In genomic region chr3:58422756-58423324, GRCh38 we compare ENCODE assay signal across 8 cellular contexts.
DNase-seq lines count a peak whose midpoint lies in the region; ATAC-seq and TF ChIP-seq lines count a peak whose summit lies in the region.
"Had no signal": no experiment of that assay in that cellular context is flagged by ENCODE, and none has a peak within 500 bp of the region (broad histone marks: within the 10 kb centered on the region; RNA-seq: fewer than 3 reads in every experiment).

No MANE protein-coding gene starts in this region.

- H3K79me2 ChIP-seq in OCI-LY3 (ENCODE audit: low read length) (no peaks in the 10 kb centered on the region), parathyroid adenoma (no peaks in the 10 kb centered on the region)

- H2AFZ ChIP-seq in OCI-LY3 (ENCODE audit: low read depth, low read length) = no peak overlapping the region
- H2AFZ ChIP-seq in parathyroid adenoma = no peak overlapping the region

- no peaks in the 10 kb centered on the region for H3K27me3 ChIP-seq in OCI-LY3 (ENCODE audit: low read depth, low read length)
- no peaks in the 10 kb centered on the region for H3K27me3 ChIP-seq in parathyroid adenoma (ENCODE audit: control insufficient read depth, insufficient read depth, low read length)

- no peak for ATAC-seq in GM21529 (IDR thresholded peaks at IDR 0.05; ENCODE audit: unreplicated experiment)

- TF ChIP-seq CTCF in OCI-LY3 (IDR thresholded peaks at IDR 0.05; ENCODE audit: low read depth, low read length) (peak; percentile 25), fibroblast of pulmonary artery (IDR thresholded peaks at IDR 0.05; ENCODE audit: low read length, missing control alignments) (peak; percentile 31), parathyroid adenoma (IDR thresholded peaks at IDR 0.05) (peak; percentile 5)

- H3K9ac ChIP-seq in OCI-LY3 (ENCODE audit: low read length) (no peak overlapping the region), parathyroid adenoma (no peak overlapping the region)

- DNase-seq in GM03348 (ENCODE audit: low spot score) (peak; percentile 31), fibroblast of pulmonary artery (ENCODE audit: low read depth) (peak; percentile 55), DMS79 (lab: John Stamatoyannopoulos, UW) (no peak), NCI-H1694 treated with DMSO at 0.1 percent for 48 hours (lab: John Stamatoyannopoulos, UW) (no peak)
- DNase-seq: stimulated activated CD4-positive, alpha-beta T cell treated with anti-CD3 and anti-CD28 coated beads, Interleukin-12 subunit alpha, Interleukin-12 subunit beta, amount 100 ng/mL, for 4 hours had no signal

- H3K36me3 ChIP-seq in OCI-LY3 (replicated peaks; ENCODE audit: low read depth, low read length) (peaks cover 35% of the 10 kb centered on the region), parathyroid adenoma (ENCODE audit: control insufficient read depth, insufficient read depth, low read length) (no peaks in the 10 kb centered on the region)

- no peak overlapping the region for H3K27ac ChIP-seq in OCI-LY3 (ENCODE audit: low read length)
- no peak overlapping the region for H3K27ac ChIP-seq in parathyroid adenoma

- no peak overlapping the region for H3K4me2 ChIP-seq in OCI-LY3 (ENCODE audit: low read length)
- no peak overlapping the region for H3K4me2 ChIP-seq in parathyroid adenoma (ENCODE audit: low read length)

- no peaks in the 10 kb centered on the region for H4K20me1 ChIP-seq in OCI-LY3 (ENCODE audit: insufficient read depth, low read length)

- H3K9me3 ChIP-seq in OCI-LY3 (ENCODE audit: insufficient read depth, low read length) (no peaks in the 10 kb centered on the region), parathyroid adenoma (ENCODE audit: control insufficient read depth, low read length) (no peaks in the 10 kb centered on the region)

- H3K4me1 ChIP-seq in OCI-LY3 (ENCODE audit: low read length) (peaks cover 7% of the 10 kb centered on the region; the same call in 1 of the 2 replicates), parathyroid adenoma (no peaks in the 10 kb centered on the region)

- H3K4me3 ChIP-seq in OCI-LY3 (ENCODE audit: low read length) (no peak overlapping the region), fibroblast of pulmonary artery (replicated peaks; ENCODE audit: low read depth, low read length) (no peak overlapping the region), parathyroid adenoma (ENCODE audit: low read depth, low read length) (no peak overlapping the region)

Comparison
In these comparisons a context has a peak if more than half of its experiments do, and no peak if none do; other contexts are left out.
1. DNase-seq: peak in GM03348 (single experiment) and fibroblast of pulmonary artery (single experiment); none in DMS79 (single experiment) and NCI-H1694 treated with DMSO at 0.1 percent for 48 hours (single experiment).
2. Peak in every context shown above with its lines, with median percentiles within 50 percentile points of each other: CTCF ChIP-seq.